ENCODE assay signal across 1 cellular context in genomic region chr16:23254338-23254737, GRCh38.
TF ChIP-seq lines count a peak whose summit lies in the region.

No MANE protein-coding gene starts in this region.

TF ChIP-seq in H1, 55 proteins besides CTCF, POLR2A, EP300 and RAD21 (continued from another document):
- TF ChIP-seq USF2 (IDR thresholded peaks at IDR 0.05; ENCODE audit: low read length) = no peak
- no peak for TF ChIP-seq FOSL1 (IDR thresholded peaks at IDR 0.05; ENCODE audit: insufficient read depth, low read depth, low read length)
- no peak for TF ChIP-seq KDM1A (IDR thresholded peaks at IDR 0.05; ENCODE audit: borderline replicate concordance, low read length)
- TF ChIP-seq TBP (IDR thresholded peaks at IDR 0.05; ENCODE audit: low read depth, low read length) = no peak
- no peak for TF ChIP-seq EGR1 (IDR thresholded peaks at IDR 0.05; ENCODE audit: borderline replicate concordance, low read depth, low read length)
- TF ChIP-seq CBX5 (IDR thresholded peaks at IDR 0.05; ENCODE audit: low read depth, low read length) = no peak
- no peak for TF ChIP-seq CBX8 (IDR thresholded peaks at IDR 0.05; ENCODE audit: borderline replicate concordance, low read depth, low read length)
- no peak for TF ChIP-seq GTF2F1 (IDR thresholded peaks at IDR 0.05; ENCODE audit: borderline replicate concordance, low read depth, low read length)
- TF ChIP-seq KDM5A (IDR thresholded peaks at IDR 0.05; ENCODE audit: low read length) = no peak
- no peak for TF ChIP-seq CEBPB (IDR thresholded peaks at IDR 0.05; ENCODE audit: low read depth, low read length)
- no peak for TF ChIP-seq RFX5 (IDR thresholded peaks at IDR 0.05; ENCODE audit: borderline replicate concordance, low read depth, low read length)
